ENCODE assay signal across 1 cellular context in the genomic region with DNA sequence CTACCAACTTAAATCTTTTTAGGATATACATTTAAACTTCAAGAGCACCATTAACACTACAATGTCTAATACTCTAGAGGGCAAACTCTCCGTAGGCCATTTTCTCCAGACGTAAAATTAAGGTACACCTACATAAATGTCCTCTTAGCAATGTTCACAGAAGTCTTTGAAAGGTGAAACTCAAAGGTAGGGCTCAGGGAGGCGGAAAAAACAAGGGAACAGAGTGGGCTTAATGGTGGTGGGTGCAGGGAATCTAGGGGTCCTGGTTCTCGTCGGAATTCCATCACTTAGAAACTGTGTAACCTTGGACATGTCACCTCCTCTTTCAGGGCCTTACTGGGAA.
TF ChIP-seq lines count a peak whose summit lies in the region.

No MANE protein-coding gene starts in this region.

TF ChIP-seq in HepG2, 621 proteins besides CTCF, POLR2A, EP300 and RAD21 (continued from another document):
- TF ChIP-seq FOXK1 (CRISPR knock-in tag; IDR thresholded peaks at IDR 0.05; ENCODE audit: borderline replicate concordance, low read depth) (no peak), ZNF614 (CRISPR knock-in tag; IDR thresholded peaks at IDR 0.05; ENCODE audit: borderline replicate concordance) (no peak), ZNF430 (CRISPR knock-in tag; IDR thresholded peaks at IDR 0.05) (peak; percentile 3; the same call in 1 of the 2 replicates), ZBTB38 (CRISPR knock-in tag; IDR thresholded peaks at IDR 0.05) (no peak)
